ENCODE assay signal across 8 cellular contexts in the genomic region with DNA sequence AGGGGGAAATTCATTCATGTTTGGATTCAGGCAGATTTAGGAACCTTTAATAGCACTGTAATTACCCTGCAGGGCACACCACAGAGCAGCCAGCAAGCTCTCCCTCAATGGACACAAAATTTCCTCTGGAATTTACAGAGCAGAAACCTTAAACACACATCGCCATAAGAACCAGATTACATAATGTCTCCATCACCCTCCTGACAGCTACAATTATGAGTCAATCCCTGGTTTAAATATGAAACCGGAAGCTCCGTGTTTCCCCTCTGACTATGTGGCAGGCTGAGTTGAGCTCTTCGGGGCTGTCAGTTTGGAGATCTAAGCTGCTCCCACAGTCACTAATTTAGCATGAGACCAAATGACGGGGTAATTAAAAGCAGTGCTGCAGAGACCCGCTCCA.
DNase-seq lines count a peak whose midpoint lies in the region; ATAC-seq and FAIRE-seq lines count a peak whose summit lies in the region.

No MANE protein-coding gene starts in this region.

- H3K27me3 Mint-ChIP-seq in CD8-positive, alpha-beta memory T cell, result peaks cover 12 to 43% of the 10 kb centered on the region in 2 donors
- H3K27me3 Mint-ChIP-seq in dendritic cell treated with granulocyte-macrophage colony-stimulating factor and Interleukin-4, amounts not matched to agents 40 ng/mL and 50 ng/mL, for 4 days, result peaks cover 8% of the 10 kb centered on the region

- FAIRE-seq in GM19239 (lab: Jason Lieb, UNC) (peak; percentile 70), RCC 7860 (lab: Jason Lieb, UNC) (peak; percentile 50)

- peak overlapping the region in 5 of 7 donors; percentile 45 to 73 (median 71) for H3K4me3 Mint-ChIP-seq in CD8-positive, alpha-beta memory T cell
- H3K4me3 Mint-ChIP-seq in dendritic cell treated with granulocyte-macrophage colony-stimulating factor and Interleukin-4, amounts not matched to agents 40 ng/mL and 50 ng/mL, for 4 days, result peak overlapping the region; percentile 60

- no peak overlapping the region for H3K27ac ChIP-seq in CD8-positive, alpha-beta memory T cell (ENCODE audit: low read depth, low read length)
- peak overlapping the region; percentile 6 to 47 for H3K27ac ChIP-seq in aorta (ENCODE audit: low read depth in 1 of 2, low read length in 2 of 2)

- ATAC-seq in HG03159 (IDR thresholded peaks at IDR 0.05; ENCODE audit: unreplicated experiment), result peak; percentile 83
- ATAC-seq in aorta (ENCODE audit: low FRiP score), result peak; percentile 34

- no peaks in the 10 kb centered on the region for H3K4me1 ChIP-seq in CD8-positive, alpha-beta memory T cell (ENCODE audit: insufficient read depth, low read length)
- H3K4me1 ChIP-seq in mucosa of stomach (ENCODE audit: control insufficient read depth, insufficient read depth, low read length), result peaks cover 56% of the 10 kb centered on the region
- no peaks in the 10 kb centered on the region for H3K4me1 ChIP-seq in aorta (ENCODE audit: control insufficient read depth in 1 of 2, insufficient read depth in 2 of 2, low read length in 2 of 2)

- CTCF ChIA-PET in CD8-positive, alpha-beta memory T cell (lab: Charles Lee), result no interaction called here

- POLR2A ChIA-PET in CD8-positive, alpha-beta memory T cell (lab: Charles Lee), result no interaction called here

- no peaks in the 10 kb centered on the region for H3K9me3 ChIP-seq in CD8-positive, alpha-beta memory T cell (ENCODE audit: low read length)
- H3K9me3 ChIP-seq in mucosa of stomach (ENCODE audit: control insufficient read depth, low read length) (no peaks in the 10 kb centered on the region), aorta (ENCODE audit: control insufficient read depth, low read length) (no peaks in the 10 kb centered on the region)

- H3K9me3 Mint-ChIP-seq in CD8-positive, alpha-beta memory T cell, result peaks cover 0 to 2% (median 0%) of the 10 kb centered on the region in 5 donors
- H3K9me3 Mint-ChIP-seq in dendritic cell treated with granulocyte-macrophage colony-stimulating factor and Interleukin-4, amounts not matched to agents 40 ng/mL and 50 ng/mL, for 4 days, result no peaks in the 10 kb centered on the region

- no peaks in the 10 kb centered on the region for H3K36me3 Mint-ChIP-seq in CD8-positive, alpha-beta memory T cell
- H3K36me3 Mint-ChIP-seq in dendritic cell treated with granulocyte-macrophage colony-stimulating factor and Interleukin-4, amounts not matched to agents 40 ng/mL and 50 ng/mL, for 4 days (ENCODE audit: low read depth), result no peaks in the 10 kb centered on the region

- no peaks in the 10 kb centered on the region for H3K36me3 ChIP-seq in CD8-positive, alpha-beta memory T cell (ENCODE audit: insufficient read depth, low read length)
- H3K36me3 ChIP-seq in mucosa of stomach (ENCODE audit: control insufficient read depth, insufficient read depth, low read length) (no peaks in the 10 kb centered on the region), aorta (ENCODE audit: control insufficient read depth in 1 of 2, insufficient read depth in 2 of 2, low read length in 1 of 2) (no peaks in the 10 kb centered on the region)

- peak overlapping the region; percentile 22 for H3K9ac ChIP-seq in mucosa of stomach (ENCODE audit: low read length)

- intact Hi-C loops in dendritic cell treated with granulocyte-macrophage colony-stimulating factor and Interleukin-4, amounts not matched to agents 40 ng/mL and 50 ng/mL, for 4 days (cut with micrococcal nuclease), result loop anchor here (1.0 kb wide), 1 partner anchor 10 kb away; no protein-coding TSS in a partner anchor
- intact Hi-C loops in aorta (cut with DNase I), result no loop called here

- H3K27me3 ChIP-seq in CD8-positive, alpha-beta memory T cell (ENCODE audit: insufficient read depth, low read length, poor library complexity, severe bottlenecking), result peaks cover 4% of the 10 kb centered on the region
- no peaks in the 10 kb centered on the region for H3K27me3 ChIP-seq in mucosa of stomach (ENCODE audit: control insufficient read depth, insufficient read depth, low read length)
- H3K27me3 ChIP-seq in aorta (ENCODE audit: control insufficient read depth in 1 of 2, insufficient read depth in 2 of 2, low read length in 1 of 2), result no peaks in the 10 kb centered on the region

- no peak overlapping the region for H3K4me3 ChIP-seq in CD8-positive, alpha-beta memory T cell (ENCODE audit: low read length)
- no peak overlapping the region for H3K4me3 ChIP-seq in mucosa of stomach (ENCODE audit: low read length)
- H3K4me3 ChIP-seq in aorta (ENCODE audit: low read length in 2 of 2), result peak overlapping the region in 1 of 2 donors; percentile 11

- peak overlapping the region in 5 of 8 donors; percentile 18 to 73 (median 50) for H3K27ac Mint-ChIP-seq in CD8-positive, alpha-beta memory T cell
- H3K27ac Mint-ChIP-seq in dendritic cell treated with granulocyte-macrophage colony-stimulating factor and Interleukin-4, amounts not matched to agents 40 ng/mL and 50 ng/mL, for 4 days, result peak overlapping the region; percentile 99

- 2 to 3% methylated on average over 6 of the region's 6 CpGs for WGBS in aorta, 2 donors

- peaks cover 21 to 34% (median 27%) of the 10 kb centered on the region in 3 donors for H3K4me1 Mint-ChIP-seq in CD8-positive, alpha-beta memory T cell
- H3K4me1 Mint-ChIP-seq in dendritic cell treated with granulocyte-macrophage colony-stimulating factor and Interleukin-4, amounts not matched to agents 40 ng/mL and 50 ng/mL, for 4 days (ENCODE audit: low read depth), result peaks cover 72% of the 10 kb centered on the region

- DNase-seq in CD8-positive, alpha-beta memory T cell, result peak in 2 of 5 donors; percentile 22 to 49
- DNase-seq in GM19239 (ENCODE audit: insufficient read length, low spot score) (peak; percentile 48), RCC 7860 (ENCODE audit: low spot score) (peak; percentile 73), aorta (peak in 1 of 2 donors; percentile 56), cortex of kidney (lab: John Stamatoyannopoulos, UW) (no peak)
